In the genomic region with DNA sequence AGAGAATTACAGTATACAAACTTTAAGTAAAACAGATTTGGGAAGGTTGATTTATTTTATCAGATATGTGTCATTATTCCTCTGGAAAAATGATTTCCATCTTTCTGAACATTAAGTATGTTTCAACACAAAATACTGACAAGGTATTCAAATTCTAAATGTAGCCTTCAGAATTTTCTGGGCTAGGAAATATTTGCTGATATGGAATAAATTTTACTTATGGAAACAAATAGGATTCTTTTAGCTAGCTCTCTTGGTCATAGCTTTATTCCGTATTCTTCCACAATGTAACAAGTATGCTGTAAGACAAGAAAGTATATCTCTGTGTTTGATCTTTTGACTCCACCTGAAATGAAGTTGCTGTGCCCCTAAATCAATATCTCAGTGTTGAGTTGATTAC, we compare ENCODE assay signal across 17 cellular contexts.
DNase-seq lines count a peak whose midpoint lies in the region; ATAC-seq, FAIRE-seq and TF ChIP-seq lines count a peak whose summit lies in the region.
"Had no signal": no experiment of that assay in that cellular context is flagged by ENCODE, and none has a peak within 500 bp of the region (broad histone marks: within the 10 kb centered on the region; RNA-seq: fewer than 3 reads in every experiment).

No MANE protein-coding gene starts in this region.

- TF ChIP-seq POLR2A in K562 (conservative IDR thresholded peaks at IDR 0.05) = no peak

- no peaks in the 10 kb centered on the region for H3K9me3 ChIP-seq in K562 (replicated peaks; ENCODE audit: control insufficient read depth, insufficient read depth, low read depth, low read length)
- H3K9me3 ChIP-seq in osteoblast (ENCODE audit: low read depth, low read length) = no peaks in the 10 kb centered on the region

- no peak overlapping the region for H3K27ac ChIP-seq in K562 (ENCODE audit: extremely low read depth, low read depth, low read length)
- H3K27ac ChIP-seq in osteoblast (ENCODE audit: low read depth, low read length) = no peak overlapping the region

- H3K9me3 Mint-ChIP-seq in HFFc6 = peaks cover 2% of the 10 kb centered on the region; the same call in 1 of the 2 replicates
- no peaks in the 10 kb centered on the region for H3K9me3 Mint-ChIP-seq in activated CD8-positive, alpha-beta T cell treated with anti-CD3 and anti-CD28 coated beads, Interleukin-2, amount 10 ng/mL, durations not matched to agents 7 days and 5 days (ENCODE audit: insufficient read depth)
- H3K9me3 Mint-ChIP-seq: CD4-positive, alpha-beta T cell had no signal

- no peaks in the 10 kb centered on the region for H3K27me3 Mint-ChIP-seq in HFFc6 (ENCODE audit: insufficient read depth)
- no peaks in the 10 kb centered on the region for H3K27me3 Mint-ChIP-seq in activated CD8-positive, alpha-beta T cell treated with anti-CD3 and anti-CD28 coated beads, Interleukin-2, amount 10 ng/mL, durations not matched to agents 7 days and 5 days (ENCODE audit: low read depth)
- H3K27me3 Mint-ChIP-seq: B cell had no signal

- TF ChIP-seq CTCF in HFFc6 (IDR thresholded peaks at IDR 0.05) (no peak), K562 (IDR thresholded peaks at IDR 0.05 in 2 of 3, conservative IDR thresholded peaks at IDR 0.05 in 1 of 3; ENCODE audit: insufficient read depth in 2 of 3, low read depth in 1 of 3, low read length in 3 of 3) (no peak), osteoblast (IDR thresholded peaks at IDR 0.05; ENCODE audit: extremely low read depth, low read depth, low read length) (no peak), omental fat pad (IDR thresholded peaks at IDR 0.05) (no peak)

- peaks cover 20% of the 10 kb centered on the region for H3K36me3 Mint-ChIP-seq in HFFc6 (ENCODE audit: low read depth)
- H3K36me3 Mint-ChIP-seq in activated CD8-positive, alpha-beta T cell treated with anti-CD3 and anti-CD28 coated beads, Interleukin-2, amount 10 ng/mL, durations not matched to agents 7 days and 5 days (ENCODE audit: low read depth) = no peaks in the 10 kb centered on the region
- H3K36me3 Mint-ChIP-seq: IgD-negative memory B cell had no signal

- in situ Hi-C loops in K562 (cut with MboI) = no loop called here

- no peak for ATAC-seq in K562
- no peak for ATAC-seq in activated CD8-positive, alpha-beta T cell treated with anti-CD3 and anti-CD28 coated beads, Interleukin-2, amount 10 ng/mL, durations not matched to agents 7 days and 5 days
- no peak for ATAC-seq in omental fat pad (ENCODE audit: low FRiP score)
- ATAC-seq: GM12878 had no signal

- H3K36me3 ChIP-seq in K562 (ENCODE audit: control insufficient read depth, insufficient read depth, low read length) (no peaks in the 10 kb centered on the region), osteoblast (ENCODE audit: insufficient read depth, low read length) (no peaks in the 10 kb centered on the region)

- no peak for FAIRE-seq in K562 (lab: Jason Lieb, UNC)
- FAIRE-seq: A204.1, GM12878, H1 had no signal

- CTCF ChIA-PET in K562 (lab: Yijun Ruan, JAX; ENCODE audit: low intra/inter-chr PET ratio) = no interaction called here
- CTCF ChIA-PET in activated CD8-positive, alpha-beta T cell treated with anti-CD3 and anti-CD28 coated beads, Interleukin-2, amount 10 ng/mL, durations not matched to agents 7 days and 5 days (lab: Charles Lee) = no interaction called here

- no TSS peak for BruUV-seq in K562 (replicated peaks; lab: Mats Ljungman, UMichigan)

- H3K4me3 ChIP-seq in K562 = no peak overlapping the region
- no peak overlapping the region for H3K4me3 ChIP-seq in osteoblast (ENCODE audit: insufficient read depth, low read length)
- H3K4me3 ChIP-seq: GM12878 had no signal

- no peak overlapping the region for H3K4me3 Mint-ChIP-seq in HFFc6
- H3K4me3 Mint-ChIP-seq in activated CD8-positive, alpha-beta T cell treated with anti-CD3 and anti-CD28 coated beads, Interleukin-2, amount 10 ng/mL, durations not matched to agents 7 days and 5 days = no peak overlapping the region
- H3K4me3 Mint-ChIP-seq: B cell; CD4-positive, alpha-beta T cell; IgD-negative memory B cell had no signal

- intact Hi-C loops in K562 (cut with micrococcal nuclease) = no loop called here

- H3K9ac ChIP-seq in K562 (ENCODE audit: insufficient read depth in 1 of 2, low read depth in 2 of 2, low read length in 2 of 2) = no peak overlapping the region

- DNase-seq in HFFc6 = no peak
- no peak for DNase-seq in K562 (ENCODE audit: extremely low read depth in 1 of 4, low spot score in 3 of 4)
- no peak for DNase-seq in osteoblast (ENCODE audit: insufficient read length, low spot score, missing footprints)
- no peak for DNase-seq in activated CD8-positive, alpha-beta T cell treated with anti-CD3 and anti-CD28 coated beads, Interleukin-2, amount 10 ng/mL, durations not matched to agents 7 days and 5 days
- DNase-seq in NCI-H446 treated with DMSO at 0.1 percent for 48 hours (lab: John Stamatoyannopoulos, UW) = no peak
- no peak for DNase-seq in omental fat pad (ENCODE audit: low spot score)
- DNase-seq in activated CD8-positive, alpha-beta memory T cell treated with anti-CD3 and anti-CD28 coated beads for 24 hours = no peak
- DNase-seq: C1 segment of cervical spinal cord; Calu3; CD4-positive, alpha-beta T cell; DMS79; HCEC 1CT had no signal

- H3K79me2 ChIP-seq in K562 (ENCODE audit: control insufficient read depth, insufficient read depth, low read length) = no peaks in the 10 kb centered on the region
- no peaks in the 10 kb centered on the region for H3K79me2 ChIP-seq in osteoblast (ENCODE audit: insufficient read depth, low read length)

- POLR2A ChIA-PET in K562 (lab: Yijun Ruan, JAX) = no interaction called here
- POLR2A ChIA-PET in activated CD8-positive, alpha-beta T cell treated with anti-CD3 and anti-CD28 coated beads, Interleukin-2, amount 10 ng/mL, durations not matched to agents 7 days and 5 days (lab: Charles Lee) = no interaction called here

- 29% methylated on average over 1 of the region's 1 CpG for WGBS in K562 (ENCODE audit: insufficient coverage, low coverage, missing lambda C conversion rate)

- TF ChIP-seq EP300 in K562 (IDR thresholded peaks at IDR 0.05; ENCODE audit: low read length) = no peak

- no peaks in the 10 kb centered on the region for H3K9me1 ChIP-seq in K562 (ENCODE audit: control insufficient read depth, insufficient read depth, low read length)

- H3K4me1 Mint-ChIP-seq in HFFc6 (ENCODE audit: low read depth) = peaks cover 39% of the 10 kb centered on the region
- no peaks in the 10 kb centered on the region for H3K4me1 Mint-ChIP-seq in activated CD8-positive, alpha-beta T cell treated with anti-CD3 and anti-CD28 coated beads, Interleukin-2, amount 10 ng/mL, durations not matched to agents 7 days and 5 days (ENCODE audit: low read depth)
- H3K4me1 Mint-ChIP-seq: B cell, IgD-negative memory B cell had no signal

- H3K27me3 ChIP-seq in K562 (ENCODE audit: control insufficient read depth in 2 of 2, insufficient read depth in 2 of 2, low read length in 2 of 2) = no peaks in the 10 kb centered on the region
- no peaks in the 10 kb centered on the region for H3K27me3 ChIP-seq in osteoblast (ENCODE audit: insufficient read depth, low read length)

- H3K4me2 ChIP-seq in K562 (ENCODE audit: insufficient read depth, low read length) = no peak overlapping the region
- no peak overlapping the region for H3K4me2 ChIP-seq in osteoblast (ENCODE audit: insufficient read depth, low read length)

- H3K27ac Mint-ChIP-seq in HFFc6 = 0 out of 2 replicates have a peak overlapping the region, but pooled peaks have one; percentile 47
- no peak overlapping the region for H3K27ac Mint-ChIP-seq in activated CD8-positive, alpha-beta T cell treated with anti-CD3 and anti-CD28 coated beads, Interleukin-2, amount 10 ng/mL, durations not matched to agents 7 days and 5 days
- H3K27ac Mint-ChIP-seq: B cell; CD4-positive, alpha-beta T cell; IgD-negative memory B cell had no signal

- no peak for TF ChIP-seq RAD21 in K562 (CRISPR knock-in tag; conservative IDR thresholded peaks at IDR 0.05 in 1 of 2, IDR thresholded peaks at IDR 0.05 in 1 of 2)

- H2AFZ ChIP-seq in K562 (ENCODE audit: low read depth, low read length) = no peak overlapping the region
- H2AFZ ChIP-seq in osteoblast (ENCODE audit: low read length) = peak overlapping the region; percentile 56

- H4K20me1 ChIP-seq in K562 (replicated peaks; ENCODE audit: control insufficient read depth, insufficient read depth, low read length) = no peaks in the 10 kb centered on the region
- no peaks in the 10 kb centered on the region for H4K20me1 ChIP-seq in osteoblast (ENCODE audit: insufficient read depth, low read length)

- H3K4me1 ChIP-seq in K562 (replicated peaks in 1 of 2; ENCODE audit: control insufficient read depth in 2 of 2, insufficient read depth in 2 of 2, low read length in 2 of 2) (no peaks in the 10 kb centered on the region), osteoblast (ENCODE audit: insufficient read depth, low read length) (peaks cover 3% of the 10 kb centered on the region)

TF ChIP-seq in K562, 482 proteins besides CTCF, POLR2A, EP300 and RAD21 (continues in another document):
- TF ChIP-seq PPARD (CRISPR knock-in tag; IDR thresholded peaks at IDR 0.05) (no peak), C11orf30 (IDR thresholded peaks at IDR 0.05; ENCODE audit: low read depth) (peak; percentile 45; the same call in 1 of the 2 replicates), ZNF316 (IDR thresholded peaks at IDR 0.05) (peak; percentile 66)
- TF ChIP-seq, protein P1, sequence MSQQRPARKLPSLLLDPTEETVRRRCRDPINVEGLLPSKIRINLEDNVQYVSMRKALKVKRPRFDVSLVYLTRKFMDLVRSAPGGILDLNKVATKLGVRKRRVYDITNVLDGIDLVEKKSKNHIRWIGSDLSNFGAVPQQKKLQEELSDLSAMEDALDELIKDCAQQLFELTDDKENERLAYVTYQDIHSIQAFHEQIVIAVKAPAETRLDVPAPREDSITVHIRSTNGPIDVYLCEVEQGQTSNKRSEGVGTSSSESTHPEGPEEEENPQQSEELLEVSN (IDR thresholded peaks at IDR 0.05; ENCODE audit: borderline replicate concordance in 1 of 2, extremely low read depth in 1 of 2, insufficient read depth in 1 of 2, insufficient read length in 1 of 2, low read depth in 1 of 2, low read length in 1 of 2, poor library complexity in 1 of 2, severe bottlenecking in 1 of 2) = no peak
- TF ChIP-seq, protein P2, sequence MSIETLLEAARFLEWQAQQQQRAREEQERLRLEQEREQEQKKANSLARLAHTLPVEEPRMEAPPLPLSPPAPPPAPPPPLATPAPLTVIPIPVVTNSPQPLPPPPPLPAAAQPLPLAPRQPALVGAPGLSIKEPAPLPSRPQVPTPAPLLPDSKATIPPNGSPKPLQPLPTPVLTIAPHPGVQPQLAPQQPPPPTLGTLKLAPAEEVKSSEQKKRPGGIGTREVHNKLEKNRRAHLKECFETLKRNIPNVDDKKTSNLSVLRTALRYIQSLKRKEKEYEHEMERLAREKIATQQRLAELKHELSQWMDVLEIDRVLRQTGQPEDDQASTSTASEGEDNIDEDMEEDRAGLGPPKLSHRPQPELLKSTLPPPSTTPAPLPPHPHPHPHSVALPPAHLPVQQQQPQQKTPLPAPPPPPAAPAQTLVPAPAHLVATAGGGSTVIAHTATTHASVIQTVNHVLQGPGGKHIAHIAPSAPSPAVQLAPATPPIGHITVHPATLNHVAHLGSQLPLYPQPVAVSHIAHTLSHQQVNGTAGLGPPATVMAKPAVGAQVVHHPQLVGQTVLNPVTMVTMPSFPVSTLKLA (conservative IDR thresholded peaks at IDR 0.05) = no peak
